ENCODE assay signal across 12 cellular contexts in genomic region chrX:143437439-143437838, GRCh38.
A peak's percentile ranks its signal among the peaks of the same experiment; 100 is the strongest.
DNase-seq lines count a peak whose midpoint lies in the region; FAIRE-seq and TF ChIP-seq lines count a peak whose summit lies in the region.
"Had no signal": no experiment of that assay in that cellular context is flagged by ENCODE, and none has a peak within 500 bp of the region (broad histone marks: within the 10 kb centered on the region; RNA-seq: fewer than 3 reads in every experiment).

No MANE protein-coding gene starts in this region.

- H3K9me3 ChIP-seq in GM23248 (ENCODE audit: low read depth): no peaks in the 10 kb centered on the region

- H2AFZ ChIP-seq in GM23248: no peak overlapping the region

- in situ Hi-C loops in SK-MEL-5 (cut with HindIII; ENCODE audit: low pct_unique_long_range_greater_than_20kb, low sequenced_read_pairs): no loop called here
- in situ Hi-C loops in GM23248 (cut with MboI): no loop called here

- no peak for TF ChIP-seq CTCF in GM10248 (IDR thresholded peaks at IDR 0.05; ENCODE audit: control extremely low read depth, extremely low read depth, low read depth, missing control alignments)

- POLR2A ChIA-PET in GM10248 (lab: Yijun Ruan, JAX): no interaction called here

- peak; percentile 13 for DNase-seq in ELR (ENCODE audit: low read depth)
- DNase-seq in HTR-8/SVneo (ENCODE audit: insufficient read length, low spot score): peak; percentile 2
- DNase-seq in SK-MEL-5 (ENCODE audit: low read depth, low spot score): peak; percentile 47
- peak; percentile 53 for DNase-seq in kidney tubule cell (ENCODE audit: low spot score)
- no peak for DNase-seq in NCI-H510A treated with DMSO at 0.1 percent for 48 hours (lab: John Stamatoyannopoulos, UW)
- DNase-seq in GM10248 (ENCODE audit: extremely low spot score): no peak
- no peak for DNase-seq in activated CD8-positive, alpha-beta memory T cell treated with anti-CD3 and anti-CD28 coated beads for 24 hours
- no peak for DNase-seq in GM23248
- DNase-seq: foreskin fibroblast; nucleus accumbens; stimulated activated naive B cell treated with anti-CD40 and anti-IgM and Interleukin-4, amounts not matched to agents 10 μg/mL and 1 μg/mL and 100 μg/mL, for 72 hours had no signal

- no peak overlapping the region for H3K9ac ChIP-seq in GM23248

- no peak overlapping the region for H3K4me2 ChIP-seq in GM23248 (ENCODE audit: unreplicated experiment)

- no peaks in the 10 kb centered on the region for H3K79me2 ChIP-seq in GM23248 (ENCODE audit: insufficient read depth)

- no peaks in the 10 kb centered on the region for H3F3A ChIP-seq in GM23248 (ENCODE audit: insufficient read depth)

- H3K36me3 ChIP-seq in GM23248 (ENCODE audit: low read depth): no peaks in the 10 kb centered on the region

- H3K27ac ChIP-seq in GM23248: no peak overlapping the region

- H3K9me2 ChIP-seq in GM23248 (ENCODE audit: insufficient read depth): no peaks in the 10 kb centered on the region

- FAIRE-seq in HTR-8/SVneo (lab: Jason Lieb, UNC): no peak
- FAIRE-seq: GM18507 had no signal

- no peaks in the 10 kb centered on the region for H4K20me1 ChIP-seq in GM23248 (ENCODE audit: insufficient read depth)

- no peak overlapping the region for H3K4me3 ChIP-seq in GM23248

- no peaks in the 10 kb centered on the region for H3K4me1 ChIP-seq in GM23248 (ENCODE audit: insufficient read depth)

- no peaks in the 10 kb centered on the region for H3K27me3 ChIP-seq in GM23248 (replicated peaks; ENCODE audit: insufficient read depth)

- CTCF ChIA-PET in GM10248 (lab: Yijun Ruan, JAX): no interaction called here

- 1 to 3% methylated on average over 7 of the region's 7 CpGs for WGBS in GM23248 (ENCODE audit: low coverage in 1 of 2, low lambda C conversion rate in 2 of 2, missing lambda C conversion rate in 2 of 2), 2 experiments

Comparison
In these comparisons a context has a peak if more than half of its experiments do, and no peak if none do; other contexts are left out.
1. DNase-seq: peak in ELR (single experiment), HTR-8/SVneo (single experiment), SK-MEL-5 (single experiment) and kidney tubule cell (single experiment); none in NCI-H510A treated with DMSO at 0.1 percent for 48 hours (single experiment), GM10248 (single experiment), activated CD8-positive, alpha-beta memory T cell treated with anti-CD3 and anti-CD28 coated beads for 24 hours (single experiment) and GM23248 (single experiment).